ENCODE assay signal across 1 cellular context in the genomic region with DNA sequence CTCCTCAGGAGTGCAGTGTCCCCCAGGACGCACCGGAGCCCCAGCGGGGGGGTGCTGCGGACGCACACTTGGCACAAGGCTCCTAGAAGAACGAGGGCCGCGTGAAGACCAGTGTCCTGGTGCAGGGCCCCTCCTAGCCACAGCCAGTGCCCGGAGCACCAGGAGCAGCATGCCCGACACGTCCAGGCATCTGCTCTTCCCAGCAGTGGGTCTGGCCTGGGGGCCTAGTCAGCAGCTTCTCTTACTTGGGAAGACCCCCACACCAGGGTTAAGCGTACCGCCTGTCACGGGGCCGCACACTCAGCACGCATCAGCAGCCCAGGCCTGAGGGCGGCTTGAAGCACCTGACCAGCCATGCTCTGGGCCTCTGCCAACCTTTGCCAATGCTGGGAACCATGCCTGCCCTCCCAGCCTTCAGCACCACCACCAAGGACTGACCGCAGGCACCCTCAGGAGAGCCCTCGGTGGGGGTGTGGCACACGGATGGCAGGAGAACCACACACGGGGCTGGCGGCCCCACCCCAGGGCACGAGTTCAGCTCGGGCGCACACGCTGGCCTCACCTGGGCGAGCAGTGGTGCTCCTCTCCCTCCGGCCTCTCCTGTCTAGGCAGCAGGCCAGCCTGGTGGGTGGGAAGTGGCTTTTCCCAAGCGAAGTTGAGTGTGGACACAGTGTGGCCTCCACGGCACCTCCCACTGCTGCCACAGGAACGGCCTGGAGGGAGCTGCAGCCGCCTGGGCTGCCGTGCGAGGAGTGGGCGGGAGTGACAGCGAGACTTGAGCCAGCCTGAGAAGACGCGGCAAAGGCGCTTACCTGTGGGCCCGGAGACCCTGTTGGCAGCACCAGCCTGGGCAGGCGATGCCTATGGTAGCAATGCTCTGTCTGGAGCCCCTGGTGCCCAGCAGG.
TF ChIP-seq lines count a peak whose summit lies in the region.

No MANE protein-coding gene starts in this region.

TF ChIP-seq in SK-N-SH treated with all-trans-retinoic acid at 6 μM for 48 hours, 23 proteins besides CTCF, POLR2A, EP300 and RAD21:
- TF ChIP-seq, protein P1, sequence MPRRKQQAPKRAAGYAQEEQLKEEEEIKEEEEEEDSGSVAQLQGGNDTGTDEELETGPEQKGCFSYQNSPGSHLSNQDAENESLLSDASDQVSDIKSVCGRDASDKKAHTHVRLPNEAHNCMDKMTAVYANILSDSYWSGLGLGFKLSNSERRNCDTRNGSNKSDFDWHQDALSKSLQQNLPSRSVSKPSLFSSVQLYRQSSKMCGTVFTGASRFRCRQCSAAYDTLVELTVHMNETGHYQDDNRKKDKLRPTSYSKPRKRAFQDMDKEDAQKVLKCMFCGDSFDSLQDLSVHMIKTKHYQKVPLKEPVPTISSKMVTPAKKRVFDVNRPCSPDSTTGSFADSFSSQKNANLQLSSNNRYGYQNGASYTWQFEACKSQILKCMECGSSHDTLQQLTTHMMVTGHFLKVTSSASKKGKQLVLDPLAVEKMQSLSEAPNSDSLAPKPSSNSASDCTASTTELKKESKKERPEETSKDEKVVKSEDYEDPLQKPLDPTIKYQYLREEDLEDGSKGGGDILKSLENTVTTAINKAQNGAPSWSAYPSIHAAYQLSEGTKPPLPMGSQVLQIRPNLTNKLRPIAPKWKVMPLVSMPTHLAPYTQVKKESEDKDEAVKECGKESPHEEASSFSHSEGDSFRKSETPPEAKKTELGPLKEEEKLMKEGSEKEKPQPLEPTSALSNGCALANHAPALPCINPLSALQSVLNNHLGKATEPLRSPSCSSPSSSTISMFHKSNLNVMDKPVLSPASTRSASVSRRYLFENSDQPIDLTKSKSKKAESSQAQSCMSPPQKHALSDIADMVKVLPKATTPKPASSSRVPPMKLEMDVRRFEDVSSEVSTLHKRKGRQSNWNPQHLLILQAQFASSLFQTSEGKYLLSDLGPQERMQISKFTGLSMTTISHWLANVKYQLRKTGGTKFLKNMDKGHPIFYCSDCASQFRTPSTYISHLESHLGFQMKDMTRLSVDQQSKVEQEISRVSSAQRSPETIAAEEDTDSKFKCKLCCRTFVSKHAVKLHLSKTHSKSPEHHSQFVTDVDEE (CRISPR knock-in tag; IDR thresholded peaks at IDR 0.05): no peak
- no peak for TF ChIP-seq ZNF8 (CRISPR knock-in tag; IDR thresholded peaks at IDR 0.05)
- TF ChIP-seq PATZ1 (CRISPR knock-in tag; IDR thresholded peaks at IDR 0.05; ENCODE audit: borderline replicate concordance): no peak
- no peak for TF ChIP-seq ZFP3 (CRISPR knock-in tag; IDR thresholded peaks at IDR 0.05)
- TF ChIP-seq ZNF70 (CRISPR knock-in tag; IDR thresholded peaks at IDR 0.05): no peak
